23 cellular contexts compared by ENCODE assay signal in genomic region chr16:29868396-29868795, GRCh38. TPM values are rescaled to one million over a fixed set of nuclear protein-coding genes. Genes with fewer than 3 reads are reported as not detected.
DNase-seq lines count a peak whose midpoint lies in the region; ATAC-seq, FAIRE-seq and TF ChIP-seq lines count a peak whose summit lies in the region.
"Had no signal": no experiment of that assay in that cellular context is flagged by ENCODE, and none has a peak within 500 bp of the region (broad histone marks: within the 10 kb centered on the region; RNA-seq: fewer than 3 reads in every experiment).

No MANE protein-coding gene starts in this region.

- no peak for TF ChIP-seq EP300 in K562 (IDR thresholded peaks at IDR 0.05; ENCODE audit: low read length)
- TF ChIP-seq EP300 in suprapubic skin (IDR thresholded peaks at IDR 0.05), result no peak

- dilution Hi-C loops in mammary epithelial cell (cut with HindIII; ENCODE audit: low sequenced_read_pairs), result no loop called here

- no peaks in the 10 kb centered on the region for H3K36me3 ChIP-seq in K562 (ENCODE audit: control insufficient read depth, insufficient read depth, low read length)
- no peaks in the 10 kb centered on the region for H3K36me3 ChIP-seq in suprapubic skin
- H3K36me3 ChIP-seq in mammary epithelial cell (ENCODE audit: insufficient read depth, low read length), result no peaks in the 10 kb centered on the region
- H3K36me3 ChIP-seq: BLaER1 treated with 17β-estradiol and CSF1 and Interleukin-3, amounts not matched to agents 10 nM and 100 nM had no signal

- intact Hi-C loops in K562 (cut with micrococcal nuclease) (no loop called here), mammary epithelial cell (cut with micrococcal nuclease) (no loop called here)

- TF ChIP-seq CTCF in K562 (IDR thresholded peaks at IDR 0.05 in 2 of 3, conservative IDR thresholded peaks at IDR 0.05 in 1 of 3; ENCODE audit: insufficient read depth in 2 of 3, low read depth in 1 of 3, low read length in 3 of 3) (no peak), suprapubic skin (IDR thresholded peaks at IDR 0.05) (no peak), mammary epithelial cell (conservative IDR thresholded peaks at IDR 0.05 in 1 of 2, IDR thresholded peaks at IDR 0.05 in 1 of 2; ENCODE audit: extremely low read depth in 1 of 2, insufficient read depth in 1 of 2, low read depth in 1 of 2, low read length in 2 of 2) (no peak)

- peak; percentile 30 to 56 for DNase-seq in NCI-H524 (lab: John Stamatoyannopoulos, UW)
- DNase-seq in NCI-H524 treated with DMSO at 0.1 percent for 48 hours (lab: John Stamatoyannopoulos, UW), result no peak
- DNase-seq in H54 (ENCODE audit: insufficient read length, low spot score), result peak; percentile 29
- DNase-seq in NCI-H82 (lab: John Stamatoyannopoulos, UW), result peak; percentile 74
- DNase-seq in K562 (ENCODE audit: extremely low read depth in 1 of 4, low spot score in 3 of 4), result peak in 1 of 4 experiments; percentile 36
- no peak for DNase-seq in KG1 (lab: John Stamatoyannopoulos, UW)
- DNase-seq in suprapubic skin (ENCODE audit: low spot score in 2 of 2), result no peak
- DNase-seq in mammary epithelial cell, result no peak
- DNase-seq: AML-193; CD4-positive, alpha-beta T cell; COR-L47; NCI-H1092 treated with DMSO at 0.1 percent for 48 hours; NCI-H1436; NCI-H187 treated with DMSO at 0.1 percent for 48 hours; NCI-H446 treated with DMSO at 0.1 percent for 48 hours; SHP77 treated with DMSO at 0.1 percent for 48 hours; T-helper 1 cell had no signal

- CTCF ChIA-PET in K562 (lab: Yijun Ruan, JAX; ENCODE audit: low intra/inter-chr PET ratio), result no interaction called here
- CTCF ChIA-PET in mammary epithelial cell (lab: Charles Lee; ENCODE audit: low non-redundant PET), result no interaction called here

- H3K27me3 ChIP-seq in K562 (ENCODE audit: control insufficient read depth in 2 of 2, insufficient read depth in 2 of 2, low read length in 2 of 2) (no peaks in the 10 kb centered on the region; a peak in 1 of 5 replicates), suprapubic skin (no peaks in the 10 kb centered on the region), mammary epithelial cell (ENCODE audit: insufficient read depth, low read length) (no peaks in the 10 kb centered on the region)
- H3K27me3 ChIP-seq: BLaER1 treated with 17β-estradiol and CSF1 and Interleukin-3, amounts not matched to agents 10 nM and 100 nM had no signal

- BruUV-seq in K562 (replicated peaks; lab: Mats Ljungman, UMichigan) (no TSS peak), mammary epithelial cell (replicated peaks; lab: Mats Ljungman, UMichigan) (no TSS peak)

- H3K9ac ChIP-seq in K562 (ENCODE audit: insufficient read depth in 1 of 2, low read depth in 2 of 2, low read length in 2 of 2) (no peak overlapping the region), mammary epithelial cell (ENCODE audit: insufficient read depth, low read length) (no peak overlapping the region)
- H3K9ac ChIP-seq: BLaER1 treated with 17β-estradiol and CSF1 and Interleukin-3, amounts not matched to agents 10 nM and 100 nM; KMS-11 had no signal

- no peak overlapping the region for H3K4me2 ChIP-seq in K562 (ENCODE audit: insufficient read depth, low read length)
- H3K4me2 ChIP-seq in mammary epithelial cell (ENCODE audit: insufficient read depth, low read depth, low read length), result no peak overlapping the region
- H3K4me2 ChIP-seq: A549; BLaER1 treated with 17β-estradiol and CSF1 and Interleukin-3, amounts not matched to agents 10 nM and 100 nM; KMS-11 had no signal

- H3K79me2 ChIP-seq in K562 (ENCODE audit: control insufficient read depth, insufficient read depth, low read length) (no peaks in the 10 kb centered on the region), mammary epithelial cell (ENCODE audit: insufficient read depth, low read length) (no peaks in the 10 kb centered on the region)

- no peak for FAIRE-seq in H54 (lab: Jason Lieb, UNC)
- FAIRE-seq in K562 (lab: Jason Lieb, UNC), result no peak
- FAIRE-seq: A549, GM19239, HTR-8/SVneo had no signal

- no peak for TF ChIP-seq RAD21 in K562 (CRISPR knock-in tag; conservative IDR thresholded peaks at IDR 0.05 in 1 of 2, IDR thresholded peaks at IDR 0.05 in 1 of 2)

- H3K4me1 ChIP-seq in K562 (replicated peaks in 1 of 2; ENCODE audit: control insufficient read depth in 2 of 2, insufficient read depth in 2 of 2, low read length in 2 of 2) (peaks cover 0 to 21% of the 10 kb centered on the region in 2 experiments; a peak in 3 of 5 replicates), suprapubic skin (peaks cover 4% of the 10 kb centered on the region), mammary epithelial cell (ENCODE audit: insufficient read depth, low read length) (no peaks in the 10 kb centered on the region)

- H3K4me3 ChIP-seq in K562 (no peak overlapping the region), suprapubic skin (no peak overlapping the region), mammary epithelial cell (replicated peaks in 1 of 3; ENCODE audit: insufficient read depth in 1 of 3, low read depth in 2 of 3, low read length in 3 of 3) (no peak overlapping the region)
- H3K4me3 ChIP-seq: A549; BLaER1 treated with 17β-estradiol and CSF1 and Interleukin-3, amounts not matched to agents 10 nM and 100 nM had no signal

- peak; percentile 24; the same call in 2 of the 3 replicates for ATAC-seq in K562
- ATAC-seq: A549 had no signal

- in situ Hi-C loops in K562 (cut with MboI) (no loop called here), mammary epithelial cell (cut with MboI; ENCODE audit: low sequenced_read_pairs in 2 of 2) (no loop called here)

- H3K27ac ChIP-seq in K562 (ENCODE audit: extremely low read depth, low read depth, low read length) (no peak overlapping the region), suprapubic skin (no peak overlapping the region), mammary epithelial cell (ENCODE audit: insufficient read depth, low read depth, low read length) (no peak overlapping the region)
- H3K27ac ChIP-seq: A549; BLaER1 treated with 17β-estradiol and CSF1 and Interleukin-3, amounts not matched to agents 10 nM and 100 nM; KMS-11; RWPE1 had no signal

- H3K9me1 ChIP-seq in K562 (ENCODE audit: control insufficient read depth, insufficient read depth, low read length), result no peaks in the 10 kb centered on the region

- H4K20me1 ChIP-seq in K562 (replicated peaks; ENCODE audit: control insufficient read depth, insufficient read depth, low read length) (no peaks in the 10 kb centered on the region), mammary epithelial cell (ENCODE audit: insufficient read depth, low read length) (no peaks in the 10 kb centered on the region)
- H4K20me1 ChIP-seq: BLaER1 treated with 17β-estradiol and CSF1 and Interleukin-3, amounts not matched to agents 10 nM and 100 nM had no signal

- H3K9me3 ChIP-seq in K562 (replicated peaks; ENCODE audit: control insufficient read depth, insufficient read depth, low read depth, low read length) (no peaks in the 10 kb centered on the region), suprapubic skin (no peaks in the 10 kb centered on the region), mammary epithelial cell (replicated peaks; ENCODE audit: insufficient read depth, low read length) (no peaks in the 10 kb centered on the region)
- H3K9me3 ChIP-seq: A549; BLaER1 treated with 17β-estradiol and CSF1 and Interleukin-3, amounts not matched to agents 10 nM and 100 nM had no signal

- H2AFZ ChIP-seq in K562 (ENCODE audit: low read depth, low read length) (no peak overlapping the region), mammary epithelial cell (ENCODE audit: low read depth, low read length) (no peak overlapping the region)

- 22% methylated on average over 7 of the region's 7 CpGs for WGBS in K562 (ENCODE audit: insufficient coverage, low coverage, missing lambda C conversion rate)
- WGBS in suprapubic skin, result 68% methylated on average over 7 of the region's 7 CpGs
- WGBS in mammary epithelial cell (ENCODE audit: low coverage, missing lambda C conversion rate), result 71% methylated on average over 4 of the region's 7 CpGs

- POLR2A ChIA-PET in K562 (lab: Yijun Ruan, JAX), result interaction anchor here (1.1 kb wide), 1 partner anchor 9 kb away, joined by 4 read pairs; no protein-coding TSS in a partner anchor

- TF ChIP-seq POLR2A in H54 (IDR thresholded peaks at IDR 0.05; ENCODE audit: low read depth, low read length) (no peak), K562 (conservative IDR thresholded peaks at IDR 0.05) (no peak), suprapubic skin (IDR thresholded peaks at IDR 0.05) (no peak)

RNA-seq across cellular contexts. Expression of gene CDIPT, which starts 5.4 kb away (rescaled TPM):
- 14.9 and 44.1 TPM in 2 replicates for total RNA-seq in K562 (2011; cell fraction: chromatin; rRNA removed; ENCODE audit: low replicate concordance)
- 55.1 and 61.0 TPM in 2 replicates for total RNA-seq in K562 (2011; cell fraction: nucleolus; rRNA removed)
- total RNA-seq in K562 (2011; cell fraction: nucleoplasm; rRNA removed), result 40.9 and 42.1 TPM in 2 replicates
- total RNA-seq in K562 (2014; rRNA removed) (32.5 and 42.4 TPM in 2 replicates), K562 (2014; rRNA removed; fragmentation: Illumina TruSeq; extraction: Trizol) (6.3 and 8.4 TPM in 2 replicates), K562 (2015; rRNA removed; fragmentation: Illumina TruSeq; extraction: Trizol) (17.1 and 17.6 TPM in 2 replicates), K562 (2021) (34.3 and 36.7 TPM in 2 replicates), suprapubic skin (100 to 1,000 TPM in 1 of 4 donors, 10 to 100 TPM in 3; 68.7 to 112 (median 96.7) TPM), mammary epithelial cell (10 to 100 TPM; 47.8 to 72.2 TPM)
- polyA plus RNA-seq in K562 (2011; rRNA removed) (23.0 and 31.9 TPM in 2 replicates), K562 (2014; fragmentation: Illumina TruSeq; extraction: Trizol) (24.4 and 38.2 TPM in 2 replicates), K562 (2014; fragmentation: Nextera tagmentation; extraction: Ambion mirVana) (1 to 10 TPM; 1.3 to 2.1 TPM), K562 (2014; rRNA removed) (37.0 and 37.9 TPM in 2 replicates), mammary epithelial cell (72.2 TPM)
- 49.9 and 76.4 TPM in 2 replicates for polyA plus RNA-seq in K562 (2011; cell fraction: cytosol; rRNA removed)
- 39.2 and 47.5 TPM in 2 replicates for polyA plus RNA-seq in K562 (2011; cell fraction: nucleus; rRNA removed)
- polyA plus RNA-seq in K562 (2012), result 35.6 and 54.1 TPM in 2 replicates
- 13.3 and 16.1 TPM in 2 replicates for polyA minus RNA-seq in K562 (2011; rRNA and poly(A)+ RNA removed)
- polyA minus RNA-seq in K562 (2011; cell fraction: cytosol; rRNA and poly(A)+ RNA removed), result 29.5 and 30.0 TPM in 2 replicates
- polyA minus RNA-seq in K562 (2011; cell fraction: nucleus; rRNA and poly(A)+ RNA removed), result 12.5 and 12.9 TPM in 2 replicates
- polyA minus RNA-seq in mammary epithelial cell, result 76.9 TPM

RNA-seq across cellular contexts. Expression of gene SEZ6L2, which starts 31.0 kb away (rescaled TPM):
- 0.65 TPM in 1 of 2 replicates, not detected in the other for total RNA-seq in K562 (2011; cell fraction: chromatin; rRNA removed; ENCODE audit: low replicate concordance)
- 0.92 and 1.3 TPM in 2 replicates for total RNA-seq in K562 (2011; cell fraction: nucleolus; rRNA removed)
- total RNA-seq in K562 (2011; cell fraction: nucleoplasm; rRNA removed), result 0.44 and 0.61 TPM in 2 replicates
- 1.3 and 1.6 TPM in 2 replicates for total RNA-seq in K562 (2014; rRNA removed)
- total RNA-seq in K562 (2014; rRNA removed; fragmentation: Illumina TruSeq; extraction: Trizol), result 0.29 and 0.40 TPM in 2 replicates
- 0.72 TPM in 2 replicates for total RNA-seq in K562 (2015; rRNA removed; fragmentation: Illumina TruSeq; extraction: Trizol)
- total RNA-seq in K562 (2021), result 2.1 TPM in 2 replicates
- 0.36 and 1.6 TPM in 2 replicates for polyA plus RNA-seq in K562 (2011; rRNA removed)
- polyA plus RNA-seq in K562 (2011; cell fraction: cytosol; rRNA removed), result 0.66 and 1.7 TPM in 2 replicates
- 0.94 and 1.0 TPM in 2 replicates for polyA plus RNA-seq in K562 (2011; cell fraction: nucleus; rRNA removed)
- polyA plus RNA-seq in K562 (2012), result 1.2 TPM in 2 replicates
- polyA plus RNA-seq in K562 (2014; fragmentation: Illumina TruSeq; extraction: Trizol), result 1.2 and 1.7 TPM in 2 replicates
- under 1 TPM; 0.10 to 0.22 TPM for polyA plus RNA-seq in K562 (2014; fragmentation: Nextera tagmentation; extraction: Ambion mirVana)
- 1.3 TPM in 2 replicates for polyA plus RNA-seq in K562 (2014; rRNA removed)
- polyA minus RNA-seq in K562 (2011; rRNA and poly(A)+ RNA removed), result 0.14 and 0.18 TPM in 2 replicates
- 0.86 and 1.4 TPM in 2 replicates for polyA minus RNA-seq in K562 (2011; cell fraction: cytosol; rRNA and poly(A)+ RNA removed)
- 0.13 and 0.89 TPM in 2 replicates for polyA minus RNA-seq in K562 (2011; cell fraction: nucleus; rRNA and poly(A)+ RNA removed)
- total RNA-seq in suprapubic skin, result 1 to 10 TPM in 3 of 4 donors, under 1 TPM in 1; 0.98 to 2.9 (median 1.2) TPM
- 10 to 100 TPM in 1 of 2 donors, 1 to 10 TPM in 1; 8.5 to 18.3 TPM for total RNA-seq in mammary epithelial cell
- 3.4 TPM for polyA plus RNA-seq in mammary epithelial cell
- 6.8 TPM for polyA minus RNA-seq in mammary epithelial cell
- total RNA-seq: CD4-positive, alpha-beta T cell had no signal

RNA-seq across cellular contexts. Expression of gene ASPHD1, which starts 31.9 kb away (rescaled TPM):
- total RNA-seq in K562 (2011; cell fraction: chromatin; rRNA removed; ENCODE audit: low replicate concordance), result not detected in 2 replicates
- 0.33 TPM in 1 of 2 replicates, not detected in the other for total RNA-seq in K562 (2011; cell fraction: nucleolus; rRNA removed)
- total RNA-seq in K562 (2011; cell fraction: nucleoplasm; rRNA removed), result 0.29 TPM in 1 of 2 replicates, not detected in the other
- total RNA-seq in K562 (2014; rRNA removed) (not detected in 2 replicates), K562 (2014; rRNA removed; fragmentation: Illumina TruSeq; extraction: Trizol) (not detected in 2 replicates), K562 (2015; rRNA removed; fragmentation: Illumina TruSeq; extraction: Trizol) (not detected in 2 replicates), K562 (2021) (0.18 and 0.22 TPM in 2 replicates), suprapubic skin (under 1 TPM in 1 of 4 donors, not detected in 3; 0.34 TPM), mammary epithelial cell (10 to 100 TPM in 1 of 2 donors, 1 to 10 TPM in 1; 1.5 to 14.7 TPM)
- polyA plus RNA-seq in K562 (2011; rRNA removed) (0.07 and 0.25 TPM in 2 replicates), K562 (2014; fragmentation: Illumina TruSeq; extraction: Trizol) (0.29 TPM in 1 of 2 replicates, not detected in the other), K562 (2014; fragmentation: Nextera tagmentation; extraction: Ambion mirVana) (under 1 TPM in 1 of 2 experiments, not detected in 1; 0.03 TPM), K562 (2014; rRNA removed) (0.32 and 0.70 TPM in 2 replicates), mammary epithelial cell (2.7 TPM)
- polyA plus RNA-seq in K562 (2011; cell fraction: cytosol; rRNA removed), result 0.92 TPM in 1 of 2 replicates, not detected in the other
- polyA plus RNA-seq in K562 (2011; cell fraction: nucleus; rRNA removed), result 0.15 and 0.64 TPM in 2 replicates
- 0.21 and 0.29 TPM in 2 replicates for polyA plus RNA-seq in K562 (2012)
- not detected in 2 replicates for polyA minus RNA-seq in K562 (2011; rRNA and poly(A)+ RNA removed)
- polyA minus RNA-seq in K562 (2011; cell fraction: cytosol; rRNA and poly(A)+ RNA removed), result not detected in 2 replicates
- not detected in 2 replicates for polyA minus RNA-seq in K562 (2011; cell fraction: nucleus; rRNA and poly(A)+ RNA removed)
- not detected for polyA minus RNA-seq in mammary epithelial cell
- total RNA-seq: CD4-positive, alpha-beta T cell had no signal

RNA-seq across cellular contexts. Expression of gene MVP, which starts 48.1 kb away (rescaled TPM):
- total RNA-seq in K562 (2011; cell fraction: chromatin; rRNA removed; ENCODE audit: low replicate concordance), result 2.1 and 2.7 TPM in 2 replicates
- 0.83 and 2.1 TPM in 2 replicates for total RNA-seq in K562 (2011; cell fraction: nucleolus; rRNA removed)
- 1.6 and 6.8 TPM in 2 replicates for total RNA-seq in K562 (2011; cell fraction: nucleoplasm; rRNA removed)
- total RNA-seq in K562 (2014; rRNA removed), result 0.53 and 1.00 TPM in 2 replicates
- total RNA-seq in K562 (2014; rRNA removed; fragmentation: Illumina TruSeq; extraction: Trizol), result 0.41 and 0.65 TPM in 2 replicates
- total RNA-seq in K562 (2015; rRNA removed; fragmentation: Illumina TruSeq; extraction: Trizol), result 0.76 and 0.98 TPM in 2 replicates
- 1.4 and 1.9 TPM in 2 replicates for total RNA-seq in K562 (2021)
- polyA plus RNA-seq in K562 (2011; rRNA removed), result 0.39 and 1.1 TPM in 2 replicates
- polyA plus RNA-seq in K562 (2011; cell fraction: cytosol; rRNA removed), result 0.21 and 0.86 TPM in 2 replicates
- polyA plus RNA-seq in K562 (2011; cell fraction: nucleus; rRNA removed), result 2.9 and 3.4 TPM in 2 replicates
- polyA plus RNA-seq in K562 (2012), result 2.1 and 3.5 TPM in 2 replicates
- polyA plus RNA-seq in K562 (2014; fragmentation: Illumina TruSeq; extraction: Trizol), result 0.43 and 0.69 TPM in 2 replicates
- polyA plus RNA-seq in K562 (2014; fragmentation: Nextera tagmentation; extraction: Ambion mirVana), result not detected
- 0.66 and 1.1 TPM in 2 replicates for polyA plus RNA-seq in K562 (2014; rRNA removed)
- 0.53 and 1.0 TPM in 2 replicates for polyA minus RNA-seq in K562 (2011; rRNA and poly(A)+ RNA removed)
- 2.4 and 2.7 TPM in 2 replicates for polyA minus RNA-seq in K562 (2011; cell fraction: cytosol; rRNA and poly(A)+ RNA removed)
- polyA minus RNA-seq in K562 (2011; cell fraction: nucleus; rRNA and poly(A)+ RNA removed), result 0.94 and 2.2 TPM in 2 replicates
- total RNA-seq in suprapubic skin, result 100 to 1,000 TPM in 1 of 4 donors, 10 to 100 TPM in 3; 54.9 to 104 (median 68.1) TPM
- total RNA-seq in mammary epithelial cell, result 100 to 1,000 TPM; 116 to 138 TPM
- polyA plus RNA-seq in mammary epithelial cell, result 102 TPM
- 493 TPM for polyA minus RNA-seq in mammary epithelial cell

RNA-seq across cellular contexts. Expression of gene PAGR1, which starts 52.4 kb away (rescaled TPM):
- total RNA-seq in K562 (2011; cell fraction: chromatin; rRNA removed; ENCODE audit: low replicate concordance), result 8.4 and 14.4 TPM in 2 replicates
- 14.2 and 16.0 TPM in 2 replicates for total RNA-seq in K562 (2011; cell fraction: nucleolus; rRNA removed)
- 11.1 and 12.8 TPM in 2 replicates for total RNA-seq in K562 (2011; cell fraction: nucleoplasm; rRNA removed)
- 58.2 and 68.3 TPM in 2 replicates for total RNA-seq in K562 (2014; rRNA removed)
- total RNA-seq in K562 (2014; rRNA removed; fragmentation: Illumina TruSeq; extraction: Trizol), result 16.5 and 16.8 TPM in 2 replicates
- total RNA-seq in K562 (2015; rRNA removed; fragmentation: Illumina TruSeq; extraction: Trizol), result 40.7 and 42.2 TPM in 2 replicates
- 33.3 and 36.0 TPM in 2 replicates for total RNA-seq in K562 (2021)
- 15.4 and 16.6 TPM in 2 replicates for polyA plus RNA-seq in K562 (2011; rRNA removed)
- polyA plus RNA-seq in K562 (2011; cell fraction: cytosol; rRNA removed), result 16.9 and 23.2 TPM in 2 replicates
- 11.9 and 16.8 TPM in 2 replicates for polyA plus RNA-seq in K562 (2011; cell fraction: nucleus; rRNA removed)
- polyA plus RNA-seq in K562 (2012), result 21.5 and 32.5 TPM in 2 replicates
- 15.7 and 26.0 TPM in 2 replicates for polyA plus RNA-seq in K562 (2014; fragmentation: Illumina TruSeq; extraction: Trizol)
- 1 to 10 TPM; 1.4 to 4.5 TPM for polyA plus RNA-seq in K562 (2014; fragmentation: Nextera tagmentation; extraction: Ambion mirVana)
- 42.8 and 51.3 TPM in 2 replicates for polyA plus RNA-seq in K562 (2014; rRNA removed)
- 5.3 and 7.0 TPM in 2 replicates for polyA minus RNA-seq in K562 (2011; rRNA and poly(A)+ RNA removed)
- 7.3 and 12.9 TPM in 2 replicates for polyA minus RNA-seq in K562 (2011; cell fraction: cytosol; rRNA and poly(A)+ RNA removed)
- 10.0 and 13.6 TPM in 2 replicates for polyA minus RNA-seq in K562 (2011; cell fraction: nucleus; rRNA and poly(A)+ RNA removed)
- total RNA-seq in suprapubic skin, result 10 to 100 TPM; 23.3 to 35.2 (median 23.8) TPM
- 10 to 100 TPM; 13.7 to 24.9 TPM for total RNA-seq in mammary epithelial cell
- 25.1 TPM for polyA plus RNA-seq in mammary epithelial cell
- polyA minus RNA-seq in mammary epithelial cell, result 18.4 TPM

Comparison
In these comparisons a context has a peak if more than half of its experiments do, and no peak if none do; other contexts are left out.
1. DNase-seq: peak in NCI-H524 (2 of 2), H54 (single experiment) and NCI-H82 (single experiment); none in NCI-H524 treated with DMSO at 0.1 percent for 48 hours (single experiment), KG1 (single experiment), suprapubic skin (0 of 2) and mammary epithelial cell (single experiment).